In genomic region chr10:78004215-78005026, GRCh38 we compare ENCODE assay signal across 25 cellular contexts. TPM values are rescaled to one million over a fixed set of nuclear protein-coding genes. Genes with fewer than 3 reads are reported as not detected.
DNase-seq lines count a peak whose midpoint lies in the region; ATAC-seq and TF ChIP-seq lines count a peak whose summit lies in the region.
"Had no signal": no experiment of that assay in that cellular context is flagged by ENCODE, and none has a peak within 500 bp of the region (broad histone marks: within the 10 kb centered on the region; RNA-seq: fewer than 3 reads in every experiment).

No MANE protein-coding gene starts in this region.

- no peak overlapping the region for H3K4me3 Mint-ChIP-seq in activated T-helper 17 cell treated with anti-CD3 and anti-CD28 coated beads, Interleukin-2, amount 50 U/mL, for 72 hours
- H3K4me3 Mint-ChIP-seq: activated naive CD4-positive, alpha-beta T cell treated with anti-CD3 and anti-CD28 coated beads, Interleukin-2, amount 10 ng/mL, durations not matched to agents 7 days and 5 days; CD8-positive, alpha-beta T cell; central memory CD8-positive, alpha-beta T cell had no signal

- H3K27ac ChIP-seq in PC-3 (ENCODE audit: low read length) (no peak overlapping the region), mesendoderm (ENCODE audit: low read depth, low read length) (no peak overlapping the region)
- H3K27ac ChIP-seq: ascending aorta, epithelial cell of prostate, hepatocyte, lower lobe of right lung had no signal

- no peaks in the 10 kb centered on the region for H3K9me3 Mint-ChIP-seq in activated T-helper 17 cell treated with anti-CD3 and anti-CD28 coated beads, Interleukin-2, amount 50 U/mL, for 72 hours
- H3K9me3 Mint-ChIP-seq: activated naive CD4-positive, alpha-beta T cell treated with anti-CD3 and anti-CD28 coated beads, Interleukin-2, amount 10 ng/mL, durations not matched to agents 7 days and 5 days; CD8-positive, alpha-beta T cell; central memory CD8-positive, alpha-beta T cell had no signal

- H2BK120ac ChIP-seq in mesendoderm (ENCODE audit: low read depth, low read length) = no peak overlapping the region

- H3K9me3 ChIP-seq in PC-3 (ENCODE audit: low read length) = no peaks in the 10 kb centered on the region
- H3K9me3 ChIP-seq: ascending aorta, lower lobe of right lung had no signal

- H3K4me3 ChIP-seq in BJ (ENCODE audit: low read depth, low read length) (no peak overlapping the region), PC-3 (ENCODE audit: low read length) (no peak overlapping the region), mesendoderm (ENCODE audit: low read length) (no peak overlapping the region)
- H3K4me3 ChIP-seq: ascending aorta, hepatocyte, lower lobe of right lung had no signal

- H3K27ac Mint-ChIP-seq in activated T-helper 17 cell treated with anti-CD3 and anti-CD28 coated beads, Interleukin-2, amount 50 U/mL, for 72 hours = no peak overlapping the region
- H3K27ac Mint-ChIP-seq: activated naive CD4-positive, alpha-beta T cell treated with anti-CD3 and anti-CD28 coated beads, Interleukin-2, amount 10 ng/mL, durations not matched to agents 7 days and 5 days; CD8-positive, alpha-beta T cell had no signal

- TF ChIP-seq CTCF in BJ (IDR thresholded peaks at IDR 0.05; ENCODE audit: insufficient read depth, low read depth, low read length) (0 out of 2 replicates have a peak, but pooled peaks have one; percentile 9), PC-3 (conservative IDR thresholded peaks at IDR 0.05; ENCODE audit: low read depth, low read length) (peak; percentile 42; the same call in 1 of the 2 replicates)

- H3K4ac ChIP-seq in mesendoderm (ENCODE audit: low read depth, low read length) = no peak overlapping the region

- no peaks in the 10 kb centered on the region for H3F3A ChIP-seq in PC-3 (ENCODE audit: low read length, unreplicated experiment)

- H3K36me3 ChIP-seq in BJ (ENCODE audit: control insufficient read depth, insufficient read depth, low read length) (peaks cover 26% of the 10 kb centered on the region), PC-3 (ENCODE audit: low read depth, low read length) (peaks cover 88% of the 10 kb centered on the region), mesendoderm (ENCODE audit: control insufficient read depth, insufficient read depth, low read length) (peaks cover 26% of the 10 kb centered on the region)

- CTCF ChIA-PET in BJ (lab: Yijun Ruan, JAX) (interaction anchor here (1.3 to 3.0 kb wide), 2 partner anchors 30 to 157 kb away, joined by 4 to 10 read pairs; no protein-coding TSS in a partner anchor), PC-3 (lab: Charles Lee) (no interaction called here)

- H3K9ac ChIP-seq in PC-3 (ENCODE audit: low read length) = no peak overlapping the region
- H3K9ac ChIP-seq in mesendoderm (ENCODE audit: low read length) = no peak overlapping the region

- H3K36me3 Mint-ChIP-seq in activated T-helper 17 cell treated with anti-CD3 and anti-CD28 coated beads, Interleukin-2, amount 50 U/mL, for 72 hours (ENCODE audit: low read depth) = peaks cover 100% of the 10 kb centered on the region

- no peak overlapping the region for H2AFZ ChIP-seq in PC-3 (ENCODE audit: low read length)
- H2AFZ ChIP-seq: hepatocyte had no signal

- no peak overlapping the region for H3K23ac ChIP-seq in mesendoderm (ENCODE audit: low read length)

- no peak overlapping the region for H4K8ac ChIP-seq in mesendoderm (ENCODE audit: low read depth, low read length)

- POLR2A ChIA-PET in BJ (lab: Charles Lee) (no interaction called here), PC-3 (lab: Charles Lee; ENCODE audit: unreplicated experiment) (no interaction called here)

- no peaks in the 10 kb centered on the region for H3K27me3 Mint-ChIP-seq in activated T-helper 17 cell treated with anti-CD3 and anti-CD28 coated beads, Interleukin-2, amount 50 U/mL, for 72 hours
- H3K27me3 Mint-ChIP-seq: activated naive CD4-positive, alpha-beta T cell treated with anti-CD3 and anti-CD28 coated beads, Interleukin-2, amount 10 ng/mL, durations not matched to agents 7 days and 5 days; central memory CD8-positive, alpha-beta T cell had no signal

- BruUV-seq in PC-3 (replicated peaks; lab: Mats Ljungman, UMichigan) = no TSS peak

- no peak overlapping the region for H3K4me2 ChIP-seq in PC-3 (ENCODE audit: low read length)
- H3K4me2 ChIP-seq in mesendoderm (ENCODE audit: low read length) = no peak overlapping the region
- H3K4me2 ChIP-seq: hepatocyte had no signal

- WGBS in mesendoderm (ENCODE audit: extremely low coverage, insufficient coverage, low lambda C conversion rate) = no CpG with 5 or more reads among the region's 16 CpGs

- H3K79me2 ChIP-seq in PC-3 (ENCODE audit: low read length) (no peaks in the 10 kb centered on the region), mesendoderm (ENCODE audit: control insufficient read depth, insufficient read depth, low read length) (no peaks in the 10 kb centered on the region)
- H3K79me2 ChIP-seq: hepatocyte had no signal

- H3K4me1 ChIP-seq in PC-3 (ENCODE audit: insufficient read depth, low read length) (peaks cover 10% of the 10 kb centered on the region), mesendoderm (ENCODE audit: control insufficient read depth, low read depth, low read length) (no peaks in the 10 kb centered on the region)
- H3K4me1 ChIP-seq: ascending aorta, lower lobe of right lung had no signal

- H3K4me1 Mint-ChIP-seq in activated T-helper 17 cell treated with anti-CD3 and anti-CD28 coated beads, Interleukin-2, amount 50 U/mL, for 72 hours = no peaks in the 10 kb centered on the region
- H3K4me1 Mint-ChIP-seq: activated naive CD4-positive, alpha-beta T cell treated with anti-CD3 and anti-CD28 coated beads, Interleukin-2, amount 10 ng/mL, durations not matched to agents 7 days and 5 days had no signal

- H4K5ac ChIP-seq in mesendoderm (ENCODE audit: low read length) = no peak overlapping the region

- H3K27me3 ChIP-seq in BJ (ENCODE audit: control insufficient read depth, insufficient read depth, low read length) (no peaks in the 10 kb centered on the region), PC-3 (ENCODE audit: low read length) (no peaks in the 10 kb centered on the region), mesendoderm (ENCODE audit: insufficient read depth, low read length, poor library complexity) (no peaks in the 10 kb centered on the region)
- H3K27me3 ChIP-seq: ascending aorta, hepatocyte had no signal

- no peak overlapping the region for H2BK15ac ChIP-seq in mesendoderm (replicated peaks; ENCODE audit: low read depth)

- no peak overlapping the region for H3K18ac ChIP-seq in mesendoderm (ENCODE audit: low read length)

- H2AK5ac ChIP-seq in mesendoderm (ENCODE audit: low read length) = no peak overlapping the region

- H3K56ac ChIP-seq in mesendoderm (ENCODE audit: low read length) = no peak overlapping the region

- H2BK5ac ChIP-seq in mesendoderm (ENCODE audit: low read length) = no peak overlapping the region

- H3K79me1 ChIP-seq in mesendoderm (ENCODE audit: low read length) = no peaks in the 10 kb centered on the region

- intact Hi-C loops in PC-3 (cut with micrococcal nuclease) = no loop called here

- ATAC-seq in PC-3 = no peak
- ATAC-seq in GM18511 (IDR thresholded peaks at IDR 0.05; ENCODE audit: unreplicated experiment) = no peak
- no peak for ATAC-seq in activated T-helper 17 cell treated with anti-CD3 and anti-CD28 coated beads, Interleukin-2, amount 50 U/mL, for 72 hours (replicated peaks)
- ATAC-seq: CD8-positive, alpha-beta T cell; lower lobe of right lung; stimulated activated naive CD8-positive, alpha-beta T cell treated with anti-CD3 and anti-CD28 coated beads, Interleukin-15, Interleukin-2, amounts not matched to agents 100 U/mL and 50 U/mL, for 24 hours had no signal

- no peaks in the 10 kb centered on the region for H3K9me2 ChIP-seq in PC-3 (replicated peaks; ENCODE audit: low read length)

- 0 out of 2 replicates have a peak, but pooled peaks cover 4% of the 10 kb centered on the region for H4K20me1 ChIP-seq in PC-3 (ENCODE audit: low read length)

- DNase-seq in BJ (ENCODE audit: low read depth) (no peak), EH (ENCODE audit: low read depth) (peak; percentile 6), PC-3 (no peak), mesendoderm (peak; percentile 32)
- DNase-seq in activated CD4-positive, CD25-positive, alpha-beta regulatory T cell (lab: John Stamatoyannopoulos, UW) = no peak
- DNase-seq: activated CD4-positive, alpha-beta T cell treated with anti-CD3 and anti-CD28 coated beads for 4 hours; activated naive CD4-positive, alpha-beta T cell treated with anti-CD3 and anti-CD28 coated beads, Interleukin-2, amount 10 ng/mL, durations not matched to agents 7 days and 5 days; activated T-cell treated with anti-CD3 and anti-CD28 coated beads, Interleukin-2, amount 50 U/mL, for 48 hours; CD8-positive, alpha-beta T cell; DMS53; Kasumi-1; lower lobe of right lung; NCI-H187; NCI-H510A; SIG-M5; stimulated activated CD4-positive, alpha-beta T cell treated with anti-CD3 and anti-CD28 coated beads, Interleukin-12 subunit alpha, Interleukin-12 subunit beta, amount 100 ng/mL, for 4 hours; stimulated activated CD4-positive, alpha-beta T cell treated with anti-CD3 and anti-CD28 coated beads, Interleukin-4, amount 100 ng/mL, for 4 hours; stimulated activated naive CD8-positive, alpha-beta T cell treated with anti-CD3 and anti-CD28 coated beads, Interleukin-15, Interleukin-2, amounts not matched to agents 100 U/mL and 50 U/mL, for 24 hours; T-helper 1 cell had no signal

RNA-seq across cellular contexts. Expression of gene POLR3A, which starts 24.9 kb away (rescaled TPM):
- 12.1 and 12.7 TPM in 2 replicates for polyA plus RNA-seq in BJ (2011; rRNA removed)
- polyA minus RNA-seq in BJ (2011; rRNA and poly(A)+ RNA removed) = 17.3 and 20.0 TPM in 2 replicates
- 97.0 and 97.2 TPM in 2 replicates for total RNA-seq in PC-3 (2014; rRNA removed)
- 14.8 TPM for polyA plus RNA-seq in mesendoderm (2013, experiment 1 of 2)
- polyA plus RNA-seq in mesendoderm (2013, experiment 2 of 2) = 14.8 TPM
- total RNA-seq in activated T-helper 17 cell treated with anti-CD3 and anti-CD28 coated beads, Interleukin-2, amount 50 U/mL, for 72 hours = 10 to 100 TPM; 16.0 to 24.2 TPM

RNA-seq across cellular contexts. Expression of gene RPS24, which starts 29.2 kb away (rescaled TPM):
- polyA plus RNA-seq in BJ (2011; rRNA removed) = 967 and 3,268 TPM in 2 replicates
- 211 and 235 TPM in 2 replicates for polyA minus RNA-seq in BJ (2011; rRNA and poly(A)+ RNA removed)
- 7,274 and 9,576 TPM in 2 replicates for total RNA-seq in PC-3 (2014; rRNA removed)
- polyA plus RNA-seq in mesendoderm (2013, experiment 1 of 2) = 5,468 TPM
- 5,481 TPM for polyA plus RNA-seq in mesendoderm (2013, experiment 2 of 2)
- total RNA-seq in activated T-helper 17 cell treated with anti-CD3 and anti-CD28 coated beads, Interleukin-2, amount 50 U/mL, for 72 hours = 1,000 to 10,000 TPM in 1 of 2 donors, 100 to 1,000 TPM in 1; 890 to 1,474 TPM

Comparison
In these comparisons a context has a peak if more than half of its experiments do, and no peak if none do; other contexts are left out.
1. DNase-seq: peak in EH (single experiment) and mesendoderm (single experiment); none in BJ (single experiment), PC-3 (single experiment) and activated CD4-positive, CD25-positive, alpha-beta regulatory T cell (0 of 4).